ENCODE assay signal across 1 cellular context in the genomic region with DNA sequence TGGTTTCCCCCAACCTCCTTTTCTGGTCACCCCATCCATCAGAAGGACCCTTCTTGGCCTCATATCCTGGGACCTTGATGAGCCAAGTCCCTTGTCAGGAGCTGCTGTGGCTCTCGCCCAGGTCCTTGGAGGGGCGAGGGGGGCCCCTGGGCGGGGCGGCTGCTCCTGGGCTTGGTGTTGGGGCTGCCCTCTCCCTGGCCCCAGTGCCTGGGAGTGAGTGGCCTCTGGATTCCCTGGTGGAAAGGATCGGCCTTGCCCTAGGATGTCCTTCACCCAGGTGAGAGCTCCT.
TF ChIP-seq lines count a peak whose summit lies in the region.

No MANE protein-coding gene starts in this region.

TF ChIP-seq in IMR-90, 13 proteins besides CTCF, POLR2A, EP300 and RAD21:
- TF ChIP-seq SMC3 (IDR thresholded peaks at IDR 0.05; ENCODE audit: low read depth, low read length) (no peak), MXI1 (IDR thresholded peaks at IDR 0.05; ENCODE audit: borderline replicate concordance, low read depth, low read length) (no peak), BHLHE40 (IDR thresholded peaks at IDR 0.05; ENCODE audit: low read depth, low read length) (no peak), NFE2L2 (IDR thresholded peaks at IDR 0.05; ENCODE audit: low read depth, low read length) (no peak), MAFK (IDR thresholded peaks at IDR 0.05; ENCODE audit: low read depth, low read length) (no peak), FOS (IDR thresholded peaks at IDR 0.05; ENCODE audit: low read depth, low read length) (no peak)
- TF ChIP-seq, protein P1, sequence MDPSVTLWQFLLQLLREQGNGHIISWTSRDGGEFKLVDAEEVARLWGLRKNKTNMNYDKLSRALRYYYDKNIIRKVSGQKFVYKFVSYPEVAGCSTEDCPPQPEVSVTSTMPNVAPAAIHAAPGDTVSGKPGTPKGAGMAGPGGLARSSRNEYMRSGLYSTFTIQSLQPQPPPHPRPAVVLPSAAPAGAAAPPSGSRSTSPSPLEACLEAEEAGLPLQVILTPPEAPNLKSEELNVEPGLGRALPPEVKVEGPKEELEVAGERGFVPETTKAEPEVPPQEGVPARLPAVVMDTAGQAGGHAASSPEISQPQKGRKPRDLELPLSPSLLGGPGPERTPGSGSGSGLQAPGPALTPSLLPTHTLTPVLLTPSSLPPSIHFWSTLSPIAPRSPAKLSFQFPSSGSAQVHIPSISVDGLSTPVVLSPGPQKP (IDR thresholded peaks at IDR 0.05; ENCODE audit: borderline replicate concordance, low read depth, low read length) = no peak
